Comparison of ENCODE assay signal across 1 cellular context in the genomic region with DNA sequence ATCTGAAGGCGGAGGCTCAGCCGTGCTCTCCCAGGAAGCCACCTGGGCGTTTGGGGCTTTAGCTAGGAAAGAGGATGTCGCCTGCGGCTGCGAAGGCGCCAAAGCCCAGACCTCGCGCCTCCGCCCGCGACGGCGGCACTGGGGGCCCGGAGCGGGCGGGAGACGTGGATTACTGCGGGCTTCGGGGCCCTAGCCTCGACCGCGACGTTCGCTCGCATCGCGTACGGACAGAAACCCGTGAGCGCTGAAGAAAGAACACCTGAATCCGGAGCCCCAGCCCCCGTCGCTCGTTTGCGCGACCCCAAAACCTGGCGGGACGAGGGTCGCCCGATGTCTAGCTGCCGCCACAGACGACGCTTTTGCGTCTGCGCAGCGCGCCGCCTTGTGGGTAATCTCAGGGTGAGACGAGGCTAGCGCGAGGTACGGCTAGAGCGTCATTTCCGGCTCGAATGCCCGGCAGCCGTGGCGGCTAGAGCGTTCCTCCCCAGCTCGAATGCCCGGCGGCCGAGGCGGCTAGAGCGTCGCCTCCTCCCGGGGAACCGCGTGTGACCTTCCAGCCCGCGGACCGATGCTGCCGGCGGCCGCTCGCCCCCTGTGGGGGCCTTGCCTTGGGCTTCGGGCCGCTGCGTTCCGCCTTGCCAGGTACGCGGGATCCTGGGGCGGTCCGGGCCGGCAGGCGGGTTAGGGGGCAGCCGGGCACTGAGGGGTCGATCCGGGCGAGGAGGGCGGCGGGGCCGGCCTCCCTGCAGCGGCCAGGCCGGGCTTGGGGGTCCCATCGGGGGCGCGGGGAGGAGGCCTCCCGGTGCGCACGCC.
A peak's percentile ranks its signal among the peaks of the same experiment; 100 is the strongest.
TF ChIP-seq lines count a peak whose summit lies in the region.

A gene (plus strand): TSS at position 434 of the 813 bp plus-strand sequence. CDS start 135 bp downstream, at position 569.

TF ChIP-seq in K562, 482 proteins besides CTCF, POLR2A, EP300 and RAD21 (continued from another document and continues in another):
- TF ChIP-seq, protein P1, sequence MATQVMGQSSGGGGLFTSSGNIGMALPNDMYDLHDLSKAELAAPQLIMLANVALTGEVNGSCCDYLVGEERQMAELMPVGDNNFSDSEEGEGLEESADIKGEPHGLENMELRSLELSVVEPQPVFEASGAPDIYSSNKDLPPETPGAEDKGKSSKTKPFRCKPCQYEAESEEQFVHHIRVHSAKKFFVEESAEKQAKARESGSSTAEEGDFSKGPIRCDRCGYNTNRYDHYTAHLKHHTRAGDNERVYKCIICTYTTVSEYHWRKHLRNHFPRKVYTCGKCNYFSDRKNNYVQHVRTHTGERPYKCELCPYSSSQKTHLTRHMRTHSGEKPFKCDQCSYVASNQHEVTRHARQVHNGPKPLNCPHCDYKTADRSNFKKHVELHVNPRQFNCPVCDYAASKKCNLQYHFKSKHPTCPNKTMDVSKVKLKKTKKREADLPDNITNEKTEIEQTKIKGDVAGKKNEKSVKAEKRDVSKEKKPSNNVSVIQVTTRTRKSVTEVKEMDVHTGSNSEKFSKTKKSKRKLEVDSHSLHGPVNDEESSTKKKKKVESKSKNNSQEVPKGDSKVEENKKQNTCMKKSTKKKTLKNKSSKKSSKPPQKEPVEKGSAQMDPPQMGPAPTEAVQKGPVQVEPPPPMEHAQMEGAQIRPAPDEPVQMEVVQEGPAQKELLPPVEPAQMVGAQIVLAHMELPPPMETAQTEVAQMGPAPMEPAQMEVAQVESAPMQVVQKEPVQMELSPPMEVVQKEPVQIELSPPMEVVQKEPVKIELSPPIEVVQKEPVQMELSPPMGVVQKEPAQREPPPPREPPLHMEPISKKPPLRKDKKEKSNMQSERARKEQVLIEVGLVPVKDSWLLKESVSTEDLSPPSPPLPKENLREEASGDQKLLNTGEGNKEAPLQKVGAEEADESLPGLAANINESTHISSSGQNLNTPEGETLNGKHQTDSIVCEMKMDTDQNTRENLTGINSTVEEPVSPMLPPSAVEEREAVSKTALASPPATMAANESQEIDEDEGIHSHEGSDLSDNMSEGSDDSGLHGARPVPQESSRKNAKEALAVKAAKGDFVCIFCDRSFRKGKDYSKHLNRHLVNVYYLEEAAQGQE (CRISPR knock-in tag; IDR thresholded peaks at IDR 0.05; ENCODE audit: low read depth) = no peak; the same call in 1 of the 2 replicates
- TF ChIP-seq ZBTB17 (CRISPR knock-in tag; IDR thresholded peaks at IDR 0.05) = no peak; the same call in 1 of the 2 replicates
- TF ChIP-seq RBBP5 (IDR thresholded peaks at IDR 0.05; ENCODE audit: borderline replicate concordance, insufficient read depth, low read length, poor library complexity, severe bottlenecking) = peak; percentile 70
- no peak; the same call in 1 of the 2 replicates for TF ChIP-seq NBN (IDR thresholded peaks at IDR 0.05; ENCODE audit: low read depth)
- TF ChIP-seq, protein P2, sequence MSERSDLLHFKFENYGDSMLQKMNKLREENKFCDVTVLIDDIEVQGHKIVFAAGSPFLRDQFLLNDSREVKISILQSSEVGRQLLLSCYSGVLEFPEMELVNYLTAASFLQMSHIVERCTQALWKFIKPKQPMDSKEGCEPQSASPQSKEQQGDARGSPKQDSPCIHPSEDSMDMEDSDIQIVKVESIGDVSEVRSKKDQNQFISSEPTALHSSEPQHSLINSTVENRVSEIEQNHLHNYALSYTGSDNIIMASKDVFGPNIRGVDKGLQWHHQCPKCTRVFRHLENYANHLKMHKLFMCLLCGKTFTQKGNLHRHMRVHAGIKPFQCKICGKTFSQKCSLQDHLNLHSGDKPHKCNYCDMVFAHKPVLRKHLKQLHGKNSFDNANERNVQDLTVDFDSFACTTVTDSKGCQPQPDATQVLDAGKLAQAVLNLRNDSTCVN (CRISPR knock-in tag; IDR thresholded peaks at IDR 0.05) = no peak
- TF ChIP-seq SMAD3 (CRISPR knock-in tag; conservative IDR thresholded peaks at IDR 0.05) = 0 out of 2 replicates have a peak, but pooled peaks have one; percentile 27
- peak; percentile 81 for TF ChIP-seq HCFC1 (IDR thresholded peaks at IDR 0.05; ENCODE audit: low read depth, low read length)
- peak in 1 of 2 experiments; percentile 10; a peak in 1 of 4 replicates for TF ChIP-seq TEAD1 (CRISPR knock-in tag; IDR thresholded peaks at IDR 0.05)
- TF ChIP-seq CHD2 (IDR thresholded peaks at IDR 0.05; ENCODE audit: low read depth, low read length) = peak; percentile 94
- TF ChIP-seq, protein P3, sequence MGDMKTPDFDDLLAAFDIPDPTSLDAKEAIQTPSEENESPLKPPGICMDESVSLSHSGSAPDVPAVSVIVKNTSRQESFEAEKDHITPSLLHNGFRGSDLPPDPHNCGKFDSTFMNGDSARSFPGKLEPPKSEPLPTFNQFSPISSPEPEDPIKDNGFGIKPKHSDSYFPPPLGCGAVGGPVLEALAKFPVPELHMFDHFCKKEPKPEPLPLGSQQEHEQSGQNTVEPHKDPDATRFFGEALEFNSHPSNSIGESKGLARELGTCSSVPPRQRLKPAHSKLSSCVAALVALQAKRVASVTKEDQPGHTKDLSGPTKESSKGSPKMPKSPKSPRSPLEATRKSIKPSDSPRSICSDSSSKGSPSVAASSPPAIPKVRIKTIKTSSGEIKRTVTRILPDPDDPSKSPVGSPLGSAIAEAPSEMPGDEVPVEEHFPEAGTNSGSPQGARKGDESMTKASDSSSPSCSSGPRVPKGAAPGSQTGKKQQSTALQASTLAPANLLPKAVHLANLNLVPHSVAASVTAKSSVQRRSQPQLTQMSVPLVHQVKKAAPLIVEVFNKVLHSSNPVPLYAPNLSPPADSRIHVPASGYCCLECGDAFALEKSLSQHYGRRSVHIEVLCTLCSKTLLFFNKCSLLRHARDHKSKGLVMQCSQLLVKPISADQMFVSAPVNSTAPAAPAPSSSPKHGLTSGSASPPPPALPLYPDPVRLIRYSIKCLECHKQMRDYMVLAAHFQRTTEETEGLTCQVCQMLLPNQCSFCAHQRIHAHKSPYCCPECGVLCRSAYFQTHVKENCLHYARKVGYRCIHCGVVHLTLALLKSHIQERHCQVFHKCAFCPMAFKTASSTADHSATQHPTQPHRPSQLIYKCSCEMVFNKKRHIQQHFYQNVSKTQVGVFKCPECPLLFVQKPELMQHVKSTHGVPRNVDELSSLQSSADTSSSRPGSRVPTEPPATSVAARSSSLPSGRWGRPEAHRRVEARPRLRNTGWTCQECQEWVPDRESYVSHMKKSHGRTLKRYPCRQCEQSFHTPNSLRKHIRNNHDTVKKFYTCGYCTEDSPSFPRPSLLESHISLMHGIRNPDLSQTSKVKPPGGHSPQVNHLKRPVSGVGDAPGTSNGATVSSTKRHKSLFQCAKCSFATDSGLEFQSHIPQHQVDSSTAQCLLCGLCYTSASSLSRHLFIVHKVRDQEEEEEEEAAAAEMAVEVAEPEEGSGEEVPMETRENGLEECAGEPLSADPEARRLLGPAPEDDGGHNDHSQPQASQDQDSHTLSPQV (IDR thresholded peaks at IDR 0.05) = peak; percentile 31; the same call in 1 of the 2 replicates
- TF ChIP-seq, protein P4, sequence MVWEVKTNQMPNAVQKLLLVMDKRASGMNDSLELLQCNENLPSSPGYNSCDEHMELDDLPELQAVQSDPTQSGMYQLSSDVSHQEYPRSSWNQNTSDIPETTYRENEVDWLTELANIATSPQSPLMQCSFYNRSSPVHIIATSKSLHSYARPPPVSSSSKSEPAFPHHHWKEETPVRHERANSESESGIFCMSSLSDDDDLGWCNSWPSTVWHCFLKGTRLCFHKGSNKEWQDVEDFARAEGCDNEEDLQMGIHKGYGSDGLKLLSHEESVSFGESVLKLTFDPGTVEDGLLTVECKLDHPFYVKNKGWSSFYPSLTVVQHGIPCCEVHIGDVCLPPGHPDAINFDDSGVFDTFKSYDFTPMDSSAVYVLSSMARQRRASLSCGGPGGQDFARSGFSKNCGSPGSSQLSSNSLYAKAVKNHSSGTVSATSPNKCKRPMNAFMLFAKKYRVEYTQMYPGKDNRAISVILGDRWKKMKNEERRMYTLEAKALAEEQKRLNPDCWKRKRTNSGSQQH (CRISPR knock-in tag; IDR thresholded peaks at IDR 0.05) = no peak
- no peak for TF ChIP-seq CBFB (CRISPR knock-in tag; IDR thresholded peaks at IDR 0.05)
- peak; percentile 94 for TF ChIP-seq L3MBTL2 (IDR thresholded peaks at IDR 0.05)
- peak; percentile 75 to 94; a peak in 3 of 4 replicates for TF ChIP-seq SIN3A (IDR thresholded peaks at IDR 0.05; ENCODE audit: borderline replicate concordance in 2 of 2, control insufficient read depth in 1 of 2, low read depth in 2 of 2, low read length in 2 of 2)
- TF ChIP-seq, protein P5, sequence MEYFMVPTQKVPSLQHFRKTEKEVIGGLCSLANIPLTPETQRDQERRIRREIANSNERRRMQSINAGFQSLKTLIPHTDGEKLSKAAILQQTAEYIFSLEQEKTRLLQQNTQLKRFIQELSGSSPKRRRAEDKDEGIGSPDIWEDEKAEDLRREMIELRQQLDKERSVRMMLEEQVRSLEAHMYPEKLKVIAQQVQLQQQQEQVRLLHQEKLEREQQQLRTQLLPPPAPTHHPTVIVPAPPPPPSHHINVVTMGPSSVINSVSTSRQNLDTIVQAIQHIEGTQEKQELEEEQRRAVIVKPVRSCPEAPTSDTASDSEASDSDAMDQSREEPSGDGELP (CRISPR knock-in tag; IDR thresholded peaks at IDR 0.05; ENCODE audit: borderline replicate concordance) = peak; percentile 85
- TF ChIP-seq TARDBP (IDR thresholded peaks at IDR 0.05) = 0 out of 2 replicates have a peak, but pooled peaks have one; percentile 21
- TF ChIP-seq KLF13 (tag; IDR thresholded peaks at IDR 0.05; ENCODE audit: borderline replicate concordance, low read depth) = 0 out of 2 replicates have a peak, but pooled peaks have one; percentile 25
- TF ChIP-seq PHF20 (IDR thresholded peaks at IDR 0.05; ENCODE audit: partially characterized antibody) = peak; percentile 79
- TF ChIP-seq ZC3H4 (CRISPR knock-in tag; IDR thresholded peaks at IDR 0.05; ENCODE audit: borderline replicate concordance) = no peak
- TF ChIP-seq ZBTB7A (IDR thresholded peaks at IDR 0.05; ENCODE audit: borderline replicate concordance, control insufficient read depth, low read depth, low read length) = peak; percentile 84
- TF ChIP-seq, protein P6, sequence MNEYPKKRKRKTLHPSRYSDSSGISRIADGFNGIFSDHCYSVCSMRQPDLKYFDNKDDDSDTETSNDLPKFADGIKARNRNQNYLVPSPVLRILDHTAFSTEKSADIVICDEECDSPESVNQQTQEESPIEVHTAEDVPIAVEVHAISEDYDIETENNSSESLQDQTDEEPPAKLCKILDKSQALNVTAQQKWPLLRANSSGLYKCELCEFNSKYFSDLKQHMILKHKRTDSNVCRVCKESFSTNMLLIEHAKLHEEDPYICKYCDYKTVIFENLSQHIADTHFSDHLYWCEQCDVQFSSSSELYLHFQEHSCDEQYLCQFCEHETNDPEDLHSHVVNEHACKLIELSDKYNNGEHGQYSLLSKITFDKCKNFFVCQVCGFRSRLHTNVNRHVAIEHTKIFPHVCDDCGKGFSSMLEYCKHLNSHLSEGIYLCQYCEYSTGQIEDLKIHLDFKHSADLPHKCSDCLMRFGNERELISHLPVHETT (CRISPR knock-in tag; conservative IDR thresholded peaks at IDR 0.05 in 1 of 2, IDR thresholded peaks at IDR 0.05 in 1 of 2) = peak in 1 of 2 experiments; percentile 93; a peak in 2 of 4 replicates
- TF ChIP-seq SNIP1 (IDR thresholded peaks at IDR 0.05; ENCODE audit: low read depth) = peak; percentile 97
- TF ChIP-seq, protein P7, sequence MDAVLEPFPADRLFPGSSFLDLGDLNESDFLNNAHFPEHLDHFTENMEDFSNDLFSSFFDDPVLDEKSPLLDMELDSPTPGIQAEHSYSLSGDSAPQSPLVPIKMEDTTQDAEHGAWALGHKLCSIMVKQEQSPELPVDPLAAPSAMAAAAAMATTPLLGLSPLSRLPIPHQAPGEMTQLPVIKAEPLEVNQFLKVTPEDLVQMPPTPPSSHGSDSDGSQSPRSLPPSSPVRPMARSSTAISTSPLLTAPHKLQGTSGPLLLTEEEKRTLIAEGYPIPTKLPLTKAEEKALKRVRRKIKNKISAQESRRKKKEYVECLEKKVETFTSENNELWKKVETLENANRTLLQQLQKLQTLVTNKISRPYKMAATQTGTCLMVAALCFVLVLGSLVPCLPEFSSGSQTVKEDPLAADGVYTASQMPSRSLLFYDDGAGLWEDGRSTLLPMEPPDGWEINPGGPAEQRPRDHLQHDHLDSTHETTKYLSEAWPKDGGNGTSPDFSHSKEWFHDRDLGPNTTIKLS (IDR thresholded peaks at IDR 0.05; ENCODE audit: borderline replicate concordance, low read depth) = peak; percentile 94
- TF ChIP-seq THRAP3 (IDR thresholded peaks at IDR 0.05; ENCODE audit: borderline replicate concordance) = no peak
- TF ChIP-seq SAFB2 (IDR thresholded peaks at IDR 0.05; ENCODE audit: borderline replicate concordance, low read depth, low read length, severe bottlenecking) = no peak
